ENCODE assay signal across 8 cellular contexts in the genomic region with DNA sequence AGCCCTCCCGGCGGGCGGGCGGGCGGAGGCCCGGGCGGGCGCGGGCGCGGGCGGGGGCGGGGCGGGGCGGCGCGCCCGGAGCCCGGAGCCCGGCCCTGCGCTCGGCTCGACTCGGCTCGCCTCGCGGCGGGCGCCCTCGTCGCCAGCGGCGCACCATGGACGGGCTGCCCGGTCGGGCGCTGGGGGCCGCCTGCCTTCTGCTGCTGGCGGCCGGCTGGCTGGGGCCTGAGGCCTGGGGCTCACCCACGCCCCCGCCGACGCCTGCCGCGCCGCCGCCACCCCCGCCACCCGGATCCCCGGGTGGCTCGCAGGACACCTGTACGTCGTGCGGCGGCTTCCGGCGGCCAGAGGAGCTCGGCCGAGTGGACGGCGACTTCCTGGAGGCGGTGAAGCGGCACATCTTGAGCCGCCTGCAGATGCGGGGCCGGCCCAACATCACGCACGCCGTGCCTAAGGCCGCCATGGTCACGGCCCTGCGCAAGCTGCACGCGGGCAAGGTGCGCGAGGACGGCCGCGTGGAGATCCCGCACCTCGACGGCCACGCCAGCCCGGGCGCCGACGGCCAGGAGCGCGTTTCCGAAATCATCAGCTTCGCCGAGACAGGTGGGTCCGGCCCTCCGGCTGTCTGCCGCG. TPM values are rescaled to one million over a fixed set of nuclear protein-coding genes. Genes with fewer than 3 reads are reported as not detected.
DNase-seq lines count a peak whose midpoint lies in the region; ATAC-seq and TF ChIP-seq lines count a peak whose summit lies in the region.

Gene INHBB, plus strand, starts transcription at position 103 of the 633 bp plus-strand sequence. Its CDS starts 53 bp downstream, at position 156.

- ATAC-seq in HG03457 (IDR thresholded peaks at IDR 0.05; ENCODE audit: unreplicated experiment) (no peak), HG02642 (IDR thresholded peaks at IDR 0.05; ENCODE audit: poor library complexity, unreplicated experiment) (no peak)

- H3K36me3 ChIP-seq in endodermal cell (ENCODE audit: control insufficient read depth, insufficient read depth, low read length) (no peaks in the 10 kb centered on the region), neural progenitor cell (no peaks in the 10 kb centered on the region)

- H3K27ac ChIP-seq in endodermal cell (ENCODE audit: low read depth, low read length): no peak within 1 kb of the TSS
- H3K27ac ChIP-seq in neural progenitor cell: no peak within 1 kb of the TSS

- DNase-seq in DMS53 treated with DMSO at 0.1 percent for 48 hours (lab: John Stamatoyannopoulos, UW; ENCODE audit: unreplicated experiment) (peak; percentile 32), NCI-H774 (lab: John Stamatoyannopoulos, UW) (peak; percentile 71), endodermal cell (peak; percentile 72), neural progenitor cell (ENCODE audit: low spot score) (peak; percentile 66), NCI-H2107 (lab: John Stamatoyannopoulos, UW) (no peak), KBM-7 (no peak)

- H3K36me3 Mint-ChIP-seq in endodermal cell (ENCODE audit: low read depth) (no peaks in the 10 kb centered on the region), neural progenitor cell (no peaks in the 10 kb centered on the region)

- H3K27me3 Mint-ChIP-seq in endodermal cell (ENCODE audit: insufficient read depth) (peaks cover 87% of the 10 kb centered on the region), neural progenitor cell (ENCODE audit: insufficient read depth, low read depth) (peaks cover 59% of the 10 kb centered on the region)

- H3K4me1 ChIP-seq in endodermal cell (ENCODE audit: control insufficient read depth, insufficient read depth, low read length) (peaks cover 3% of the 10 kb centered on the region), neural progenitor cell (peaks cover 20% of the 10 kb centered on the region)

- H4K20me1 ChIP-seq in neural progenitor cell (ENCODE audit: low read depth): peaks cover 66% of the 10 kb centered on the region

- in situ Hi-C loops in KBM-7 (cut with MboI; ENCODE audit: low pct_unique_long_range_greater_than_20kb, low sequenced_read_pairs): no loop called here

- H3K4me1 Mint-ChIP-seq in endodermal cell: peaks cover 3% of the 10 kb centered on the region
- H3K4me1 Mint-ChIP-seq in neural progenitor cell: peaks cover 32% of the 10 kb centered on the region

- TF ChIP-seq CTCF in endodermal cell (conservative IDR thresholded peaks at IDR 0.05): no peak
- no peak for TF ChIP-seq CTCF in neural progenitor cell (IDR thresholded peaks at IDR 0.05)

- peaks cover 98% of the 10 kb centered on the region for H3K27me3 ChIP-seq in endodermal cell (ENCODE audit: control insufficient read depth, insufficient read depth, low read length, poor library complexity, severe bottlenecking)
- peaks cover 99% of the 10 kb centered on the region for H3K27me3 ChIP-seq in neural progenitor cell

- WGBS in endodermal cell (ENCODE audit: insufficient coverage in 1 of 2, insufficient read length in 1 of 2), 2 experiments: 2 to 4% methylated on average over 21 to 97 of the region's 97 CpGs

- H3K9me3 Mint-ChIP-seq in endodermal cell (no peaks in the 10 kb centered on the region), neural progenitor cell (no peaks in the 10 kb centered on the region)

- peaks cover 26% of the 10 kb centered on the region for H3F3A ChIP-seq in neural progenitor cell (ENCODE audit: low read depth)

- no peak within 1 kb of the TSS for H3K9ac ChIP-seq in endodermal cell (ENCODE audit: extremely low read depth, low read length, poor library complexity, severe bottlenecking)
- no peak within 1 kb of the TSS for H3K9ac ChIP-seq in neural progenitor cell

- H3K79me2 ChIP-seq in neural progenitor cell (ENCODE audit: low read depth): no peaks in the 10 kb centered on the region

- H3K4me3 ChIP-seq in endodermal cell (ENCODE audit: low read length) (no peak within 1 kb of the TSS), neural progenitor cell (peak within 1 kb of the TSS; percentile 49)

- no peaks in the 10 kb centered on the region for H3K9me3 ChIP-seq in endodermal cell (ENCODE audit: control insufficient read depth, low read length)
- H3K9me3 ChIP-seq in neural progenitor cell (ENCODE audit: low read depth): no peaks in the 10 kb centered on the region

- H3K4me3 Mint-ChIP-seq in endodermal cell (peak within 1 kb of the TSS; percentile 43), neural progenitor cell (peak within 1 kb of the TSS; percentile 84)

- H3K27ac Mint-ChIP-seq in endodermal cell: no peak within 1 kb of the TSS
- no peak within 1 kb of the TSS for H3K27ac Mint-ChIP-seq in neural progenitor cell

- peak within 1 kb of the TSS; percentile 88 for H3K4me2 ChIP-seq in neural progenitor cell

- H2AFZ ChIP-seq in neural progenitor cell (replicated peaks): no peak within 1 kb of the TSS

RNA-seq across cellular contexts. Expression of gene INHBB, which starts in this region (rescaled TPM):
- not detected for total RNA-seq in endodermal cell
- 0.14 TPM for polyA plus RNA-seq in endodermal cell (2013, experiment 1 of 2)
- polyA plus RNA-seq in endodermal cell (2013, experiment 2 of 2): 0.17 TPM
- not detected in 2 replicates for total RNA-seq in neural progenitor cell (ENCODE audit: low replicate concordance)

Comparison
In these comparisons a context has a peak if more than half of its experiments do, and no peak if none do; other contexts are left out.
1. Peak in DNase-seq in endodermal cell; RNA of the gene not detected or under 1 TPM.
2. Peak in DNase-seq, H3K4me3 ChIP-seq and H3K4me2 ChIP-seq in neural progenitor cell; RNA of the gene not detected or under 1 TPM.
3. DNase-seq: peak in DMS53 treated with DMSO at 0.1 percent for 48 hours (single experiment) and NCI-H774 (single experiment); none in NCI-H2107 (single experiment) and KBM-7 (single experiment).